In genomic region chr10:22321156-22321711, GRCh38 we compare ENCODE assay signal across 8 cellular contexts. TPM values are rescaled to one million over a fixed set of nuclear protein-coding genes. Genes with fewer than 3 reads are reported as not detected.
DNase-seq lines count a peak whose midpoint lies in the region; ATAC-seq and TF ChIP-seq lines count a peak whose summit lies in the region.

No MANE protein-coding gene starts in this region.

- H3K27ac Mint-ChIP-seq in neural progenitor cell = no peak overlapping the region

- H3K9me3 ChIP-seq in neural progenitor cell (ENCODE audit: low read depth) (no peaks in the 10 kb centered on the region), aorta (ENCODE audit: control insufficient read depth, low read length) (no peaks in the 10 kb centered on the region)

- H3K36me3 Mint-ChIP-seq in neural progenitor cell = peaks cover 5% of the 10 kb centered on the region

- H3K27me3 Mint-ChIP-seq in neural progenitor cell (ENCODE audit: insufficient read depth, low read depth) = peaks cover 42% of the 10 kb centered on the region

- peaks cover 63% of the 10 kb centered on the region for H3F3A ChIP-seq in neural progenitor cell (ENCODE audit: low read depth)

- ATAC-seq in aorta (ENCODE audit: low FRiP score) (peak; percentile 62), GM18873 (IDR thresholded peaks at IDR 0.05; ENCODE audit: low FRiP score, unreplicated experiment) (no peak)

- H3K27me3 ChIP-seq in neural progenitor cell = peaks cover 76% of the 10 kb centered on the region
- no peaks in the 10 kb centered on the region for H3K27me3 ChIP-seq in aorta (ENCODE audit: control insufficient read depth in 1 of 2, insufficient read depth in 2 of 2, low read length in 1 of 2)

- H3K4me2 ChIP-seq in neural progenitor cell = peak overlapping the region; percentile 74

- H3K9me3 Mint-ChIP-seq in neural progenitor cell = peaks cover 6% of the 10 kb centered on the region

- H3K4me3 ChIP-seq in HFF-Myc (replicated peaks; ENCODE audit: low read depth, low read length) (peak overlapping the region; percentile 69), neural progenitor cell (peak overlapping the region; percentile 81), aorta (ENCODE audit: low read length in 2 of 2) (peak overlapping the region; percentile 64 to 93)

- DNase-seq in Daoy (ENCODE audit: low read depth) (peak; percentile 75), HFF-Myc (ENCODE audit: extremely low read depth, low read depth) (no peak), RPMI8226 (peak; percentile 71), foreskin melanocyte (peak; percentile 60), neural progenitor cell (ENCODE audit: low spot score) (peak; percentile 94), aorta (peak; percentile 79 to 89)
- DNase-seq in activated naive CD4-positive, alpha-beta T cell treated with anti-CD3 and anti-CD28 coated beads, Interleukin-2, amount 50 U/mL, for 16 hours = peak; percentile 68

- H3K4me1 ChIP-seq in neural progenitor cell (peaks cover 24% of the 10 kb centered on the region), aorta (ENCODE audit: control insufficient read depth in 1 of 2, insufficient read depth in 2 of 2, low read length in 2 of 2) (peaks cover 2 to 3% of the 10 kb centered on the region in 2 donors)

- no peak overlapping the region for H3K27ac ChIP-seq in neural progenitor cell
- H3K27ac ChIP-seq in aorta (ENCODE audit: low read depth in 1 of 2, low read length in 2 of 2) = peak overlapping the region in 1 of 2 donors; percentile 38

- peaks cover 56% of the 10 kb centered on the region for H3K4me1 Mint-ChIP-seq in neural progenitor cell

- peak overlapping the region; percentile 90 for H3K4me3 Mint-ChIP-seq in neural progenitor cell

- peak overlapping the region; percentile 74 for H2AFZ ChIP-seq in neural progenitor cell (replicated peaks)

- no peak overlapping the region for H3K9ac ChIP-seq in neural progenitor cell

- peaks cover 65% of the 10 kb centered on the region for H4K20me1 ChIP-seq in neural progenitor cell (ENCODE audit: low read depth)

- intact Hi-C loops in aorta (cut with DNase I) = loop anchor here (2.0 to 10.0 kb wide), 7 partner anchors 20 to 826 kb away; partner anchors contain the start of genes DNAJC1 (in 1 of the 2) and SKIDA1 (in 1 of the 2)

- H3K79me2 ChIP-seq in neural progenitor cell (ENCODE audit: low read depth) = peaks cover 32% of the 10 kb centered on the region

- TF ChIP-seq CTCF in HFF-Myc (IDR thresholded peaks at IDR 0.05; ENCODE audit: low read depth, low read length, missing control alignments) (no peak), neural progenitor cell (IDR thresholded peaks at IDR 0.05) (no peak)

- 0 to 1% methylated on average over 42 to 68 of the region's 68 CpGs for WGBS in aorta, 2 donors

- H3K36me3 ChIP-seq in neural progenitor cell (no peaks in the 10 kb centered on the region), aorta (ENCODE audit: control insufficient read depth in 1 of 2, insufficient read depth in 2 of 2, low read length in 1 of 2) (no peaks in the 10 kb centered on the region)

RNA-seq across cellular contexts. Expression of gene BMI1, which starts 0.3 kb away (rescaled TPM):
- total RNA-seq in Daoy (2014; rRNA removed; shearing (Covaris generic)) = 83.7 and 96.8 TPM in 2 replicates
- total RNA-seq in neural progenitor cell (ENCODE audit: low replicate concordance) = 39.9 and 59.1 TPM in 2 replicates
- total RNA-seq in aorta = 10 to 100 TPM; 54.8 to 55.9 TPM
- 10 to 100 TPM; 40.8 to 61.4 TPM for polyA plus RNA-seq in aorta

RNA-seq across cellular contexts. Expression of gene COMMD3, which starts 5.0 kb away (rescaled TPM):
- total RNA-seq in Daoy (2014; rRNA removed; shearing (Covaris generic)) = 33.4 and 47.7 TPM in 2 replicates
- 13.6 and 16.3 TPM in 2 replicates for total RNA-seq in neural progenitor cell (ENCODE audit: low replicate concordance)
- 10 to 100 TPM; 38.9 to 43.7 TPM for total RNA-seq in aorta
- polyA plus RNA-seq in aorta = 10 to 100 TPM; 60.5 to 75.8 TPM

RNA-seq across cellular contexts. Expression of gene SPAG6, which starts 24.1 kb away (rescaled TPM):
- total RNA-seq in Daoy (2014; rRNA removed; shearing (Covaris generic)) = 0.74 TPM in 1 of 2 replicates, not detected in the other
- 0.71 and 2.3 TPM in 2 replicates for total RNA-seq in neural progenitor cell (ENCODE audit: low replicate concordance)
- under 1 TPM in 1 of 2 donors, not detected in 1; 0.36 TPM for total RNA-seq in aorta
- not detected for polyA plus RNA-seq in aorta
